Comparison of ENCODE assay signal across 10 cellular contexts in the genomic region with DNA sequence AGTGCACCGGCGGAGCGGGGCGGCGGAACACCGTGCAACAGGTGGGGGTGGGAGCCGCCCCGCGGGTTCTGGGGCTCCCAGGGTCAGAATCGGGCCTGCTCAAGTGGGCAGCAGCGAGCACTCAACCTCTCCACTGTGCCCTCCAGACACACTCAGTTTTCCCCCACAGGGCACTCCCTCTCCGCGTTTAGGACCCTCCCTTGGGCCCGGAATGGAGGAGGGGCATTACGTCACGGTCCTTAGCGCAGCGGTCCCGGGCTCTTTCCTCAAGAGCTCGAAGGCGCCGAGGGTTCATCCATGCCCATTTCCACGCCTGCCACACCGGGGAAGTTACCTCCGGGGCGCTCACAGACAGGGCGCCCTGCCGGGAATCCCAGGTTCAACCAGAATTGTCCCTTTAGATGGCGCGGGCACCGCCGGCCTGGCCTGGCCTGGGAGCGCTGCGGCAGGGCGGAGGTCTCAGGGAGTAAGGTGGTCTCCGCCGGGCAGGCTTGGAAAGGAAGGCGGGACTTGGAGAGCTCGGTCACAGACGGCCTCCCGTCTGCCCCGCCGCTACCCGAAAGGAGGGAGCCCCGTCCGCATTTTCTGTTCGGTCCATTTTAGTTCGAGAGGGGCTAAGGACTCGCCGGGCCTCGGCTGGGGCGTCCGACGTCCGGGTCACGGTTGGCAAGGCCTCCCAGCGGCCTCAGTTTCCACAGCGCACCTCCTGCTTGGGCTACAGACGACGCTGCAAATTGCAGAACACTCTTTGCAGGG. TPM values are rescaled to one million over a fixed set of nuclear protein-coding genes. Genes with fewer than 3 reads are reported as not detected.
DNase-seq lines count a peak whose midpoint lies in the region; ATAC-seq and TF ChIP-seq lines count a peak whose summit lies in the region.
"Had no signal": no experiment of that assay in that cellular context is flagged by ENCODE, and none has a peak within 500 bp of the region (broad histone marks: within the 10 kb centered on the region; RNA-seq: fewer than 3 reads in every experiment).

No MANE protein-coding gene starts in this region.

- H3K4me1 Mint-ChIP-seq in activated naive CD4-positive, alpha-beta T cell treated with anti-CD3 and anti-CD28 coated beads, Interleukin-2, amount 10 ng/mL, durations not matched to agents 7 days and 5 days: peaks cover 61% of the 10 kb centered on the region
- peaks cover 41% of the 10 kb centered on the region for H3K4me1 Mint-ChIP-seq in activated naive CD8-positive, alpha-beta T cell treated with anti-CD3 and anti-CD28 coated beads, Interleukin-2, amount 50 U/mL, for 24 hours

- H3K4me3 ChIP-seq in lung: peak overlapping the region; percentile 24
- peak overlapping the region in 2 of 3 donors; percentile 30 to 46 for H3K4me3 ChIP-seq in thyroid gland (replicated peaks in 1 of 3)

- H3K4me3 Mint-ChIP-seq in activated naive CD4-positive, alpha-beta T cell treated with anti-CD3 and anti-CD28 coated beads, Interleukin-2, amount 10 ng/mL, durations not matched to agents 7 days and 5 days: peak overlapping the region; percentile 63
- H3K4me3 Mint-ChIP-seq in activated naive CD8-positive, alpha-beta T cell treated with anti-CD3 and anti-CD28 coated beads, Interleukin-2, amount 50 U/mL, for 24 hours: peak overlapping the region; percentile 68

- peak overlapping the region; percentile 4 for H3K27ac Mint-ChIP-seq in activated naive CD4-positive, alpha-beta T cell treated with anti-CD3 and anti-CD28 coated beads, Interleukin-2, amount 10 ng/mL, durations not matched to agents 7 days and 5 days
- no peak overlapping the region for H3K27ac Mint-ChIP-seq in activated naive CD8-positive, alpha-beta T cell treated with anti-CD3 and anti-CD28 coated beads, Interleukin-2, amount 50 U/mL, for 24 hours

- WGBS in lung, 2 donors: 2% methylated on average over 56 to 60 of the region's 60 CpGs
- 1 to 3% methylated on average over 26 to 30 of the region's 60 CpGs for WGBS in thyroid gland, 2 donors

- peaks cover 92% of the 10 kb centered on the region for H3K27me3 Mint-ChIP-seq in activated naive CD4-positive, alpha-beta T cell treated with anti-CD3 and anti-CD28 coated beads, Interleukin-2, amount 10 ng/mL, durations not matched to agents 7 days and 5 days
- H3K27me3 Mint-ChIP-seq in activated naive CD8-positive, alpha-beta T cell treated with anti-CD3 and anti-CD28 coated beads, Interleukin-2, amount 50 U/mL, for 24 hours: peaks cover 60% of the 10 kb centered on the region

- TF ChIP-seq POLR2A in thyroid gland (IDR thresholded peaks at IDR 0.05): no peak

- CTCF ChIA-PET in activated naive CD4-positive, alpha-beta T cell treated with anti-CD3 and anti-CD28 coated beads, Interleukin-2, amount 10 ng/mL, durations not matched to agents 7 days and 5 days (lab: Charles Lee): interaction anchor here (0.6 to 4.2 kb wide), 4 partner anchors 11 to 889 kb away, joined by 4 to 35 read pairs (median 10); a partner anchor contains a TSS

- H3K36me3 ChIP-seq in lung (ENCODE audit: control insufficient read depth in 2 of 2, insufficient read depth in 2 of 2, low read length in 2 of 2): no peaks in the 10 kb centered on the region
- no peaks in the 10 kb centered on the region for H3K36me3 ChIP-seq in thyroid gland

- H3K9me3 Mint-ChIP-seq in activated naive CD4-positive, alpha-beta T cell treated with anti-CD3 and anti-CD28 coated beads, Interleukin-2, amount 10 ng/mL, durations not matched to agents 7 days and 5 days: no peaks in the 10 kb centered on the region
- no peaks in the 10 kb centered on the region for H3K9me3 Mint-ChIP-seq in activated naive CD8-positive, alpha-beta T cell treated with anti-CD3 and anti-CD28 coated beads, Interleukin-2, amount 50 U/mL, for 24 hours

- H3K4me1 ChIP-seq in lung (ENCODE audit: control insufficient read depth in 2 of 2, insufficient read depth in 2 of 2, low read length in 2 of 2) (peaks cover 0 to 4% of the 10 kb centered on the region in 2 donors), thyroid gland (peaks cover 31 to 58% of the 10 kb centered on the region in 2 donors)

- DNase-seq in activated naive CD4-positive, alpha-beta T cell treated with anti-CD3 and anti-CD28 coated beads, Interleukin-2, amount 10 ng/mL, durations not matched to agents 7 days and 5 days: no peak
- DNase-seq in activated naive CD4-positive, alpha-beta T cell (lab: John Stamatoyannopoulos, UW): no peak
- no peak for DNase-seq in activated naive CD8-positive, alpha-beta T cell treated with anti-CD3 and anti-CD28 coated beads, Interleukin-2, amount 50 U/mL, for 24 hours
- DNase-seq in lung (ENCODE audit: low spot score) (no peak), thyroid gland (peak in 1 of 2 donors; percentile 45), NCI-H2081 treated with DMSO at 0.1 percent for 48 hours (lab: John Stamatoyannopoulos, UW) (no peak), NCI-H2171 (lab: John Stamatoyannopoulos, UW) (no peak)
- DNase-seq: occipital lobe had no signal

- H3K27me3 ChIP-seq in lung (ENCODE audit: control insufficient read depth, insufficient read depth): no peaks in the 10 kb centered on the region
- peaks cover 25% of the 10 kb centered on the region for H3K27me3 ChIP-seq in thyroid gland

- no peak for ATAC-seq in activated naive CD8-positive, alpha-beta T cell treated with anti-CD3 and anti-CD28 coated beads, Interleukin-2, amount 50 U/mL, for 24 hours
- ATAC-seq in lung (ENCODE audit: insufficient read depth, low FRiP score) (no peak), GM18867 (IDR thresholded peaks at IDR 0.05; ENCODE audit: unreplicated experiment) (no peak)

- H3K27ac ChIP-seq in lung (ENCODE audit: low read depth in 1 of 2, low read length in 1 of 2): no peak overlapping the region
- H3K27ac ChIP-seq in thyroid gland: no peak overlapping the region

- TF ChIP-seq CTCF in lung (IDR thresholded peaks at IDR 0.05; ENCODE audit: control extremely low read depth, extremely low read depth) (no peak), thyroid gland (IDR thresholded peaks at IDR 0.05) (no peak)

- H3K9me3 ChIP-seq in lung (ENCODE audit: control insufficient read depth in 2 of 2, insufficient read depth in 1 of 2, low read length in 1 of 2) (no peaks in the 10 kb centered on the region), thyroid gland (no peaks in the 10 kb centered on the region)

- intact Hi-C loops in thyroid gland (cut with DNase I): loop anchor here (2.0 to 5.0 kb wide), 2 partner anchors 312 to 380 kb away; a partner anchor contains a TSS

- H3K36me3 Mint-ChIP-seq in activated naive CD4-positive, alpha-beta T cell treated with anti-CD3 and anti-CD28 coated beads, Interleukin-2, amount 10 ng/mL, durations not matched to agents 7 days and 5 days: no peaks in the 10 kb centered on the region
- no peaks in the 10 kb centered on the region for H3K36me3 Mint-ChIP-seq in activated naive CD8-positive, alpha-beta T cell treated with anti-CD3 and anti-CD28 coated beads, Interleukin-2, amount 50 U/mL, for 24 hours (ENCODE audit: low read depth)

RNA-seq across cellular contexts. Expression of a gene that starts 5.1 kb away (rescaled TPM):
- not detected for total RNA-seq in lung
- not detected for polyA plus RNA-seq in lung
- total RNA-seq in thyroid gland: not detected
- total RNA-seq: activated CD8-positive, alpha-beta memory T cell treated with anti-CD3 and anti-CD28 coated beads for 36 hours; occipital lobe had no signal

RNA-seq across cellular contexts. Expression of a gene that starts 9.5 kb away (rescaled TPM):
- under 1 TPM; 0.17 to 0.46 TPM for total RNA-seq in lung
- under 1 TPM; 0.18 to 0.43 TPM for polyA plus RNA-seq in lung
- total RNA-seq in thyroid gland: 1 to 10 TPM in 1 of 4 donors, under 1 TPM in 3; 0.49 to 1.2 (median 0.85) TPM
